In genomic region chr1:36693116-36693515, GRCh38 we compare ENCODE assay signal across 23 cellular contexts.
DNase-seq lines count a peak whose midpoint lies in the region; ATAC-seq and TF ChIP-seq lines count a peak whose summit lies in the region.
"Had no signal": no experiment of that assay in that cellular context is flagged by ENCODE, and none has a peak within 500 bp of the region (broad histone marks: within the 10 kb centered on the region; RNA-seq: fewer than 3 reads in every experiment).

No MANE protein-coding gene starts in this region.

- H3K27me3 ChIP-seq in WERI-Rb-1 (ENCODE audit: insufficient read depth, low read depth, severe bottlenecking), result no peaks in the 10 kb centered on the region

- H3K27ac ChIP-seq in WERI-Rb-1, result peak overlapping the region; percentile 21
- H3K27ac ChIP-seq: 22Rv1, C4-2B, RWPE1, SK-N-MC had no signal

- no peak for ATAC-seq in HG02938 (IDR thresholded peaks at IDR 0.05; ENCODE audit: unreplicated experiment)
- no peak for ATAC-seq in GM21737 (IDR thresholded peaks at IDR 0.05; ENCODE audit: unreplicated experiment)

- TF ChIP-seq CTCF in WERI-Rb-1 (IDR thresholded peaks at IDR 0.05; ENCODE audit: low read depth, low read length), result no peak

- DNase-seq in DMS 273 (lab: John Stamatoyannopoulos, UW; ENCODE audit: unreplicated experiment), result peak; percentile 18
- no peak for DNase-seq in DMS 273 treated with DMSO at 0.1 percent for 48 hours (lab: John Stamatoyannopoulos, UW)
- no peak for DNase-seq in WERI-Rb-1
- DNase-seq in inferior parietal cortex (ENCODE audit: extremely low spot score), result peak; percentile 37
- DNase-seq in posterior vena cava (ENCODE audit: low spot score), result peak; percentile 65
- no peak for DNase-seq in activated CD8-positive, alpha-beta memory T cell treated with anti-CD3 and anti-CD28 coated beads for 24 hours
- DNase-seq: ACHN; Calu3; CD8-positive, alpha-beta memory T cell; DMS53; GDM1; KG1; NCI-H1105; NCI-H146; NCI-H2029; NCI-H345; SHP77 treated with DMSO at 0.1 percent for 48 hours had no signal

- H3K9me3 ChIP-seq in WERI-Rb-1 (ENCODE audit: severe bottlenecking), result no peaks in the 10 kb centered on the region

- no peak overlapping the region for H3K4me3 ChIP-seq in WERI-Rb-1 (ENCODE audit: low read depth, low read length)
- H3K4me3 ChIP-seq: SK-N-MC had no signal

- no peaks in the 10 kb centered on the region; the same call in 1 of the 2 replicates for H3K36me3 ChIP-seq in WERI-Rb-1

- intact Hi-C loops in posterior vena cava (cut with DNase I), result no loop called here

Comparison
In these comparisons a context has a peak if more than half of its experiments do, and no peak if none do; other contexts are left out.
1. DNase-seq: peak in DMS 273 (single experiment), inferior parietal cortex (single experiment) and posterior vena cava (single experiment); none in DMS 273 treated with DMSO at 0.1 percent for 48 hours (single experiment), WERI-Rb-1 (single experiment) and activated CD8-positive, alpha-beta memory T cell treated with anti-CD3 and anti-CD28 coated beads for 24 hours (single experiment).